35 cellular contexts compared by ENCODE assay signal in the genomic region with DNA sequence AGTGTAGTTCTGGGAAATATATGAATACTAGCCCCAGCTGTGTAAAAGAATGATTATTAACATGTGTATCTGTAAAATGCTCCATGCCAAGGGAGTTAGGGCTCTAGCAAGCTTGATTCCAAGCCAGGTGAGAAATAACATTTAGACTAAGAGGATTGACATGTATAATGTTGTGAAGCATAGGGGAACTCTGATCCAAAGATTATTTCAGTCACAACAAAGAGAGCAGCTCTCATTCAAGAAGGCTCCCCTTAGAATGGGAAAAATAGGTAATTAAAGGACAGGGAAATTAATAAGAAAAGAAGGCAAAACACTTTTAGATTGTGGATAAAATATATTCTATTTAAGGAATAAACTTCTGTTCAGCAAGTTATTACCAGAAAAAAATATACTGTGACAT.
"Had no signal": no experiment of that assay in that cellular context is flagged by ENCODE, and none has a peak within 500 bp of the region (broad histone marks: within the 10 kb centered on the region; RNA-seq: fewer than 3 reads in every experiment).

No MANE protein-coding gene starts in this region.

- H3K36me3 ChIP-seq: MG63 had no signal

- H3K9me3 ChIP-seq: MG63 had no signal

- H3K4me3 ChIP-seq: MG63 had no signal

- H3K27ac ChIP-seq: KMS-11 had no signal

- H3K9ac ChIP-seq: KMS-11 had no signal

- H3K4me2 ChIP-seq: KMS-11 had no signal

- DNase-seq: Karpas-422, Kasumi-1, MG63, MM.1S, MV-4-11, NCI-H1048, NCI-H1092, NCI-H1092 treated with DMSO at 0.1 percent for 48 hours, NCI-H1105, NCI-H1105 treated with DMSO at 0.1 percent for 48 hours, NCI-H1417, NCI-H1417 treated with DMSO at 0.1 percent for 48 hours, NCI-H1436, NCI-H1436 treated with DMSO at 0.1 percent for 48 hours, NCI-H146, NCI-H1694, NCI-H1694 treated with DMSO at 0.1 percent for 48 hours, NCI-H187, NCI-H187 treated with DMSO at 0.1 percent for 48 hours, NCI-H1930, NCI-H2029, NCI-H2029 treated with DMSO at 0.1 percent for 48 hours, NCI-H2081, NCI-H2081 treated with DMSO at 0.1 percent for 48 hours, NCI-H2107, NCI-H2171, NCI-H2171 treated with DMSO at 0.1 percent for 48 hours, NCI-H2227 treated with DMSO at 0.1 percent for 48 hours, NCI-H226, NCI-H345, NCI-H446, NCI-H446 treated with DMSO at 0.1 percent for 48 hours, NCI-H510A, NCI-H510A treated with DMSO at 0.1 percent for 48 hours had no signal

- H3K27me3 ChIP-seq: MG63 had no signal
